ENCODE assay signal across 13 cellular contexts in genomic region chr7:44074349-44074695, GRCh38. TPM values are rescaled to one million over a fixed set of nuclear protein-coding genes. Genes with fewer than 3 reads are reported as not detected.
DNase-seq lines count a peak whose midpoint lies in the region; ATAC-seq and TF ChIP-seq lines count a peak whose summit lies in the region.
"Had no signal": no experiment of that assay in that cellular context is flagged by ENCODE, and none has a peak within 500 bp of the region (broad histone marks: within the 10 kb centered on the region; RNA-seq: fewer than 3 reads in every experiment).

No MANE protein-coding gene starts in this region.

- no peak overlapping the region for H3K4me3 ChIP-seq in CD8-positive, alpha-beta memory T cell (ENCODE audit: low read length)
- H3K4me3 ChIP-seq in esophagus squamous epithelium (peak overlapping the region in 1 of 4 donors; percentile 41), skin epidermis (no peak overlapping the region)

- H3K9me3 Mint-ChIP-seq in CD8-positive, alpha-beta memory T cell: no peaks in the 10 kb centered on the region
- H3K9me3 Mint-ChIP-seq: activated CD4-positive, alpha-beta T cell treated with anti-CD3 and anti-CD28 coated beads, Interleukin-2, amount 10 ng/mL, durations not matched to agents 7 days and 5 days; neural crest cell had no signal

- H3K4me3 Mint-ChIP-seq in CD8-positive, alpha-beta memory T cell: no peak overlapping the region
- H3K4me3 Mint-ChIP-seq: activated CD4-positive, alpha-beta T cell treated with anti-CD3 and anti-CD28 coated beads, Interleukin-2, amount 10 ng/mL, durations not matched to agents 7 days and 5 days; neural crest cell had no signal

- H3K36me3 ChIP-seq in CD8-positive, alpha-beta memory T cell (ENCODE audit: insufficient read depth, low read length): peaks cover 39% of the 10 kb centered on the region
- peaks cover 96% of the 10 kb centered on the region for H3K36me3 ChIP-seq in KOPT-K1 (ENCODE audit: insufficient read depth, low read length)
- peaks cover 28 to 71% (median 32%) of the 10 kb centered on the region in 3 donors for H3K36me3 ChIP-seq in esophagus squamous epithelium

- 88 to 100% methylated on average over 3 of the region's 13 CpGs for WGBS in esophagus squamous epithelium, 2 donors

- intact Hi-C loops in esophagus squamous epithelium (cut with DNase I): no loop called here

- peak overlapping the region; percentile 50 to 98 (median 90) for H3K27ac Mint-ChIP-seq in CD8-positive, alpha-beta memory T cell
- H3K27ac Mint-ChIP-seq: activated CD4-positive, alpha-beta T cell treated with anti-CD3 and anti-CD28 coated beads, Interleukin-2, amount 10 ng/mL, durations not matched to agents 7 days and 5 days had no signal

- H3K27me3 Mint-ChIP-seq in CD8-positive, alpha-beta memory T cell: no peaks in the 10 kb centered on the region
- H3K27me3 Mint-ChIP-seq: activated CD4-positive, alpha-beta T cell treated with anti-CD3 and anti-CD28 coated beads, Interleukin-2, amount 10 ng/mL, durations not matched to agents 7 days and 5 days had no signal

- no peak overlapping the region for H3K27ac ChIP-seq in CD8-positive, alpha-beta memory T cell (ENCODE audit: low read depth, low read length)
- H3K27ac ChIP-seq in KOPT-K1 (ENCODE audit: low read depth, low read length, poor library complexity, severe bottlenecking) (peak overlapping the region; percentile 100), esophagus squamous epithelium (peak overlapping the region; percentile 76 to 88 (median 86)), skin epidermis (peak overlapping the region in 19 of 21 experiments; percentile 41 to 85 (median 70))

- H3K9me3 ChIP-seq in CD8-positive, alpha-beta memory T cell (ENCODE audit: low read length): no peaks in the 10 kb centered on the region
- H3K9me3 ChIP-seq in KOPT-K1 (ENCODE audit: insufficient read depth, low read length, poor library complexity, severe bottlenecking) (no peaks in the 10 kb centered on the region), esophagus squamous epithelium (no peaks in the 10 kb centered on the region)

- no peak for DNase-seq in CD8-positive, alpha-beta memory T cell
- DNase-seq in esophagus squamous epithelium (lab: John Stamatoyannopoulos, UW) (no peak), glomerular visceral epithelial cell (ENCODE audit: extremely low spot score) (no peak), hippocampal formation (lab: John Stamatoyannopoulos, UW) (no peak), NCI-H1417 treated with DMSO at 0.1 percent for 48 hours (lab: John Stamatoyannopoulos, UW) (no peak)
- DNase-seq: activated CD4-positive, alpha-beta T cell treated with anti-CD3 and anti-CD28 coated beads, Interleukin-2, amount 10 ng/mL, durations not matched to agents 7 days and 5 days; HCEC 1CT; NCI-H187 treated with DMSO at 0.1 percent for 48 hours had no signal

- CTCF ChIA-PET in CD8-positive, alpha-beta memory T cell (lab: Charles Lee): no interaction called here

- peaks cover 0 to 76% (median 10%) of the 10 kb centered on the region in 3 donors for H3K36me3 Mint-ChIP-seq in CD8-positive, alpha-beta memory T cell

- H3K27me3 ChIP-seq in CD8-positive, alpha-beta memory T cell (ENCODE audit: insufficient read depth, low read length, poor library complexity, severe bottlenecking): no peaks in the 10 kb centered on the region
- H3K27me3 ChIP-seq in esophagus squamous epithelium: no peaks in the 10 kb centered on the region

- H3K4me1 Mint-ChIP-seq in CD8-positive, alpha-beta memory T cell: peaks cover 7 to 31% (median 18%) of the 10 kb centered on the region in 3 donors

- H3K4me1 ChIP-seq in CD8-positive, alpha-beta memory T cell (ENCODE audit: insufficient read depth, low read length): no peaks in the 10 kb centered on the region
- H3K4me1 ChIP-seq in esophagus squamous epithelium: peaks cover 35 to 91% (median 40%) of the 10 kb centered on the region in 3 donors

- no peak for TF ChIP-seq POLR2A in esophagus squamous epithelium (IDR thresholded peaks at IDR 0.05)

- no peak for ATAC-seq in GM21390 (IDR thresholded peaks at IDR 0.05; ENCODE audit: unreplicated experiment)

- no peak for TF ChIP-seq CTCF in esophagus squamous epithelium (IDR thresholded peaks at IDR 0.05)

- POLR2A ChIA-PET in CD8-positive, alpha-beta memory T cell (lab: Charles Lee): no interaction called here

RNA-seq across cellular contexts. Expression of gene POLM, which starts 8.0 kb away (rescaled TPM):
- total RNA-seq in CD8-positive, alpha-beta memory T cell: 10 to 100 TPM; 42.3 to 42.4 TPM
- polyA plus RNA-seq in CD8-positive, alpha-beta memory T cell: 22.0 TPM
- total RNA-seq in esophagus squamous epithelium: 10 to 100 TPM; 24.1 to 45.9 (median 24.8) TPM

RNA-seq across cellular contexts. Expression of gene PGAM2, which starts 9.0 kb away (rescaled TPM):
- total RNA-seq in CD8-positive, alpha-beta memory T cell: under 1 TPM; 0.38 to 0.44 TPM
- polyA plus RNA-seq in CD8-positive, alpha-beta memory T cell: not detected
- total RNA-seq in esophagus squamous epithelium: 1 to 10 TPM in 2 of 4 donors, under 1 TPM in 1, not detected in 1; 0.57 to 1.6 (median 1.3) TPM
- total RNA-seq: glomerular endothelial cell had no signal

RNA-seq across cellular contexts. Expression of gene DBNL, which starts 29.8 kb away (rescaled TPM):
- total RNA-seq in CD8-positive, alpha-beta memory T cell: 100 to 1,000 TPM; 144 to 154 TPM
- polyA plus RNA-seq in CD8-positive, alpha-beta memory T cell: 184 TPM
- 100 to 1,000 TPM; 185 to 337 (median 225) TPM for total RNA-seq in esophagus squamous epithelium

RNA-seq across cellular contexts. Expression of gene AEBP1, which starts 29.8 kb away (rescaled TPM):
- total RNA-seq in CD8-positive, alpha-beta memory T cell: 1 to 10 TPM; 8.4 to 8.9 TPM
- 1.6 TPM for polyA plus RNA-seq in CD8-positive, alpha-beta memory T cell
- 10 to 100 TPM in 2 of 4 donors, 1 to 10 TPM in 2; 4.6 to 83.9 (median 25.2) TPM for total RNA-seq in esophagus squamous epithelium

RNA-seq across cellular contexts. Expression of gene POLD2, which starts 49.0 kb away (rescaled TPM):
- 100 to 1,000 TPM; 279 to 291 TPM for total RNA-seq in CD8-positive, alpha-beta memory T cell
- polyA plus RNA-seq in CD8-positive, alpha-beta memory T cell: 74.1 TPM
- total RNA-seq in esophagus squamous epithelium: 100 to 1,000 TPM in 1 of 4 donors, 10 to 100 TPM in 3; 71.2 to 164 (median 89.5) TPM
